In the genomic region with DNA sequence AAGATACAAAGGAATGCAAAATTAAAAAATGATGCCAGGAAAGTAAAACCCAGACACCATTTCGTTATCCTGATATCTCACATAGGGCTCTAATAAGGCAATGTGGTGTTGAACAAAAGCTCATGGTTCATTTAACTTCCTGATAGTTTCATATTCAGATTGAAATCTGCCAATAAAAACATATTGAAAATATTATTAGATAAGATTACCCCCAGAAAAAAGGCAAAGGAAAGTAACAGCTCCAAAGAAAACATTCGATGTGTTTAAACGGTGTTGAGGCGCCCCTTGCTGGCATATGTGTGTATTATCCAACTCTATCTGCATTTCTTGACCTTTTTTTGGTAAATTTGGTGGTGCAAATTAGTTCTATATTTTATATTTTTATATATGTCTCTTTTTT, we compare ENCODE assay signal across 8 cellular contexts.
A peak's percentile ranks its signal among the peaks of the same experiment; 100 is the strongest.
DNase-seq lines count a peak whose midpoint lies in the region; ATAC-seq and TF ChIP-seq lines count a peak whose summit lies in the region.

No MANE protein-coding gene starts in this region.

- DNase-seq in AG08396 (ENCODE audit: low spot score) (peak; percentile 31), GM12865 (ENCODE audit: low read depth) (peak; percentile 53), RPMI7951 (ENCODE audit: low read depth) (peak; percentile 35), amniotic stem cell (lab: John Stamatoyannopoulos, UW) (peak; percentile 22), iPS DF 6.9 (ENCODE audit: low read depth, low spot score) (peak; percentile 7)
- peak; percentile 18 to 22 for DNase-seq in stimulated activated CD4-positive, alpha-beta T cell treated with anti-CD3 and anti-CD28 coated beads, Interleukin-1b, Interleukin-23, amount 100 ng/mL, for 4 hours (ENCODE audit: low read depth in 2 of 2)
- no peak for DNase-seq in activated T-helper 2 cell treated with anti-CD3 and anti-CD28 coated beads, Interferon-gamma antibody, Interleukin-2, Interleukin-4, amounts not matched to agents 10 μg/mL and 5 μg/mL and 100 μg/mL, durations not matched to agents 14 hours and 24 hours and 36 hours (ENCODE audit: low spot score)

- no peak overlapping the region for H3K4me3 Mint-ChIP-seq in activated T-helper 2 cell treated with anti-CD3 and anti-CD28 coated beads, Interferon-gamma antibody, Interleukin-2, Interleukin-4, amounts not matched to agents 10 μg/mL and 5 μg/mL and 100 μg/mL, durations not matched to agents 14 hours and 24 hours and 36 hours (ENCODE audit: low read depth)

- H3K36me3 Mint-ChIP-seq in activated T-helper 2 cell treated with anti-CD3 and anti-CD28 coated beads, Interferon-gamma antibody, Interleukin-2, Interleukin-4, amounts not matched to agents 10 μg/mL and 5 μg/mL and 100 μg/mL, durations not matched to agents 14 hours and 24 hours and 36 hours (ENCODE audit: low read depth) = peaks cover 35% of the 10 kb centered on the region

- H3K9me3 Mint-ChIP-seq in activated T-helper 2 cell treated with anti-CD3 and anti-CD28 coated beads, Interferon-gamma antibody, Interleukin-2, Interleukin-4, amounts not matched to agents 10 μg/mL and 5 μg/mL and 100 μg/mL, durations not matched to agents 14 hours and 24 hours and 36 hours = no peaks in the 10 kb centered on the region

- intact Hi-C loops in activated T-helper 2 cell treated with anti-CD3 and anti-CD28 coated beads, Interferon-gamma antibody, Interleukin-2, Interleukin-4, amounts not matched to agents 10 μg/mL and 5 μg/mL and 100 μg/mL, durations not matched to agents 14 hours and 24 hours and 36 hours (cut with micrococcal nuclease) = loop anchor here (1.0 kb wide), 2 partner anchors 170 to 231 kb away; no protein-coding TSS in a partner anchor

- H3K4me3 ChIP-seq in GM12865 (ENCODE audit: low read depth, low read length) (no peak overlapping the region), iPS DF 6.9 (ENCODE audit: low read length) (no peak overlapping the region)

- no peak overlapping the region for H3K27ac ChIP-seq in iPS DF 6.9 (ENCODE audit: low read length)

- H3K27ac Mint-ChIP-seq in activated T-helper 2 cell treated with anti-CD3 and anti-CD28 coated beads, Interferon-gamma antibody, Interleukin-2, Interleukin-4, amounts not matched to agents 10 μg/mL and 5 μg/mL and 100 μg/mL, durations not matched to agents 14 hours and 24 hours and 36 hours = no peak overlapping the region

- ATAC-seq in GM18502 (IDR thresholded peaks at IDR 0.05; ENCODE audit: poor library complexity, unreplicated experiment) = no peak

- no CpG with 5 or more reads among the region's 4 CpGs for WGBS in iPS DF 6.9 (ENCODE audit: insufficient coverage, insufficient read length)

- H3K4me1 ChIP-seq in iPS DF 6.9 (ENCODE audit: control insufficient read depth, insufficient read depth, low read length) = no peaks in the 10 kb centered on the region

- H3K9me3 ChIP-seq in iPS DF 6.9 (ENCODE audit: control insufficient read depth, insufficient read depth, low read length) = no peaks in the 10 kb centered on the region

- H3K27me3 Mint-ChIP-seq in activated T-helper 2 cell treated with anti-CD3 and anti-CD28 coated beads, Interferon-gamma antibody, Interleukin-2, Interleukin-4, amounts not matched to agents 10 μg/mL and 5 μg/mL and 100 μg/mL, durations not matched to agents 14 hours and 24 hours and 36 hours (ENCODE audit: low read depth) = no peaks in the 10 kb centered on the region

- peak; percentile 40 for TF ChIP-seq CTCF in GM12865 (IDR thresholded peaks at IDR 0.05; ENCODE audit: insufficient read depth, low read depth, low read length, missing control alignments)

- H3K4me1 Mint-ChIP-seq in activated T-helper 2 cell treated with anti-CD3 and anti-CD28 coated beads, Interferon-gamma antibody, Interleukin-2, Interleukin-4, amounts not matched to agents 10 μg/mL and 5 μg/mL and 100 μg/mL, durations not matched to agents 14 hours and 24 hours and 36 hours (ENCODE audit: low read depth) = peaks cover 15% of the 10 kb centered on the region

- no peaks in the 10 kb centered on the region for H3K27me3 ChIP-seq in iPS DF 6.9 (ENCODE audit: control insufficient read depth, insufficient read depth, low read length)

- no peaks in the 10 kb centered on the region for H3K36me3 ChIP-seq in iPS DF 6.9 (ENCODE audit: control insufficient read depth, insufficient read depth, low read length)
